In genomic region chr5:77531297-77531696, GRCh38 we compare ENCODE assay signal across 29 cellular contexts.
"Had no signal": no experiment of that assay in that cellular context is flagged by ENCODE, and none has a peak within 500 bp of the region (broad histone marks: within the 10 kb centered on the region; RNA-seq: fewer than 3 reads in every experiment).

No MANE protein-coding gene starts in this region.

- H3K36me3 ChIP-seq: adrenal gland, ascending aorta, brain microvascular endothelial cell, breast epithelium, cardiac muscle cell had no signal

- H3K4me1 ChIP-seq: adrenal gland, ascending aorta, body of pancreas, breast epithelium had no signal

- H3K27ac ChIP-seq: adrenal gland, ascending aorta, body of pancreas, brain microvascular endothelial cell, breast epithelium, cardiac muscle cell had no signal

- H3K9me3 ChIP-seq: adrenal gland, ascending aorta had no signal

- H3K4me3 ChIP-seq: adrenal gland, ascending aorta, body of pancreas, breast epithelium, cardiac muscle cell had no signal

- DNase-seq: activated effector memory CD4-positive, alpha-beta T cell treated with anti-CD3 and anti-CD28 coated beads, Interleukin-2, amount 50 U/mL, for 16 hours; activated effector memory CD4-positive, alpha-beta T cell treated with Interleukin-2 at 50 U/mL for 16 hours; activated gamma-delta T cell; activated gamma-delta T cell treated with Interleukin-2 at 50 U/mL for 16 hours; activated naive CD4-positive, alpha-beta T cell; activated naive CD4-positive, alpha-beta T cell treated with anti-CD3 and anti-CD28 coated beads for 36 hours; activated naive CD4-positive, alpha-beta T cell treated with anti-CD3 and anti-CD28 coated beads, Interleukin-2, amount 10 ng/mL, durations not matched to agents 7 days and 5 days; activated naive CD4-positive, alpha-beta T cell treated with anti-CD3 and anti-CD28 coated beads, Interleukin-2, amount 50 U/mL, for 16 hours; activated naive CD4-positive, alpha-beta T cell treated with Interleukin-2 at 50 U/mL for 16 hours; activated naive CD8-positive, alpha-beta T cell treated with anti-CD3 and anti-CD28 coated beads for 36 hours; activated naive CD8-positive, alpha-beta T cell treated with anti-CD3 and anti-CD28 coated beads, Interleukin-2, amount 10 ng/mL, durations not matched to agents 7 days and 5 days; activated naive CD8-positive, alpha-beta T cell treated with anti-CD3 and anti-CD28 coated beads, Interleukin-2, amount 50 U/mL, for 24 hours; activated T-cell treated with anti-CD3 and anti-CD28 coated beads, Interleukin-2, amount 50 U/mL, for 1 hour; activated T-cell treated with anti-CD3 and anti-CD28 coated beads, Interleukin-2, amount 50 U/mL, for 24 hours; activated T-cell treated with anti-CD3 and anti-CD28 coated beads, Interleukin-2, amount 50 U/mL, for 4 hours; activated T-cell treated with anti-CD3 and anti-CD28 coated beads, Interleukin-2, amount 50 U/mL, for 48 hours; activated T-cell treated with anti-CD3 and anti-CD28 coated beads, Interleukin-2, amount 50 U/mL, for 72 hours; adrenal gland; amniotic stem cell; amygdala; anterior cingulate cortex; aorta; body of pancreas; brain microvascular endothelial cell; central memory CD4-positive, alpha-beta T cell; cerebellar nuclear complex had no signal
